ENCODE assay signal across 32 cellular contexts in genomic region chr11:106520146-106520912, GRCh38.
"Had no signal": no experiment of that assay in that cellular context is flagged by ENCODE, and none has a peak within 500 bp of the region (broad histone marks: within the 10 kb centered on the region; RNA-seq: fewer than 3 reads in every experiment).

No MANE protein-coding gene starts in this region.

- H3K9me3 ChIP-seq: lower lobe of right lung, pancreas, prostate gland, sigmoid colon, thyroid gland, upper lobe of left lung, vagina had no signal

- H3K27me3 Mint-ChIP-seq: activated CD4-positive, alpha-beta memory T cell treated with anti-CD3 and anti-CD28 coated beads for 36 hours; activated CD4-positive, alpha-beta T cell treated with anti-CD3 and anti-CD28 coated beads, Interleukin-2, amount 10 ng/mL, durations not matched to agents 24 days and 14 days; activated naive CD4-positive, alpha-beta T cell treated with anti-CD3 and anti-CD28 coated beads, Interleukin-2, amount 10 ng/mL, durations not matched to agents 7 days and 5 days; activated naive CD8-positive, alpha-beta T cell treated with anti-CD3 and anti-CD28 coated beads, Interleukin-2, amount 10 ng/mL, durations not matched to agents 7 days and 5 days; activated T-cell treated with anti-CD3 and anti-CD28 coated beads, Interleukin-2, amount 50 U/mL, for 24 hours; effector memory CD8-positive, alpha-beta T cell; stimulated activated naive CD8-positive, alpha-beta T cell treated with anti-CD3 and anti-CD28 coated beads, Interleukin-15, amount 100 ng/mL, for 72 hours; T-helper 17 cell had no signal

- H3K27ac ChIP-seq: brain microvascular endothelial cell, foreskin keratinocyte, left lung, lower lobe of right lung, pancreas, prostate gland, sigmoid colon, thyroid gland, upper lobe of left lung, vagina, WERI-Rb-1 had no signal

- H3K4me3 ChIP-seq: left lung, lower lobe of right lung, mucosa of descending colon, pancreas, prostate gland, sigmoid colon, thyroid gland, upper lobe of left lung, vagina had no signal

- H3K9me3 Mint-ChIP-seq: activated CD4-positive, alpha-beta T cell treated with anti-CD3 and anti-CD28 coated beads, Interleukin-2, amount 10 ng/mL, durations not matched to agents 24 days and 14 days; nephron progenitor cell had no signal

- H3K4me1 Mint-ChIP-seq: activated CD4-positive, alpha-beta T cell treated with anti-CD3 and anti-CD28 coated beads, Interleukin-2, amount 10 ng/mL, durations not matched to agents 24 days and 14 days; activated naive CD4-positive, alpha-beta T cell treated with anti-CD3 and anti-CD28 coated beads, Interleukin-2, amount 10 ng/mL, durations not matched to agents 7 days and 5 days; activated naive CD8-positive, alpha-beta T cell treated with anti-CD3 and anti-CD28 coated beads, Interleukin-2, amount 10 ng/mL, durations not matched to agents 7 days and 5 days; nephron progenitor cell; stimulated activated effector memory CD8-positive, alpha-beta T cell treated with anti-CD3 and anti-CD28 coated beads, Interleukin-12 subunit alpha, Interleukin-12 subunit beta, amount 100 ng/mL, for 72 hours; stimulated activated naive CD8-positive, alpha-beta T cell treated with anti-CD3 and anti-CD28 coated beads, Interleukin-15, amount 100 ng/mL, for 72 hours; T-helper 17 cell had no signal

- H3K27me3 ChIP-seq: brain microvascular endothelial cell, left lung, pancreas, sigmoid colon, thyroid gland, upper lobe of left lung, vagina had no signal

- H3K4me1 ChIP-seq: foreskin keratinocyte, left lung, lower lobe of right lung, pancreas, prostate gland, sigmoid colon, thyroid gland, upper lobe of left lung, vagina had no signal

- H3K27ac Mint-ChIP-seq: activated CD4-positive, alpha-beta memory T cell treated with anti-CD3 and anti-CD28 coated beads for 36 hours; activated CD4-positive, alpha-beta T cell treated with anti-CD3 and anti-CD28 coated beads, Interleukin-2, amount 10 ng/mL, durations not matched to agents 24 days and 14 days; activated naive CD4-positive, alpha-beta T cell treated with anti-CD3 and anti-CD28 coated beads, Interleukin-2, amount 10 ng/mL, durations not matched to agents 7 days and 5 days; activated naive CD8-positive, alpha-beta T cell treated with anti-CD3 and anti-CD28 coated beads, Interleukin-2, amount 10 ng/mL, durations not matched to agents 7 days and 5 days; activated T-cell treated with anti-CD3 and anti-CD28 coated beads, Interleukin-2, amount 50 U/mL, for 24 hours; effector memory CD8-positive, alpha-beta T cell; nephron progenitor cell; stimulated activated effector memory CD8-positive, alpha-beta T cell treated with anti-CD3 and anti-CD28 coated beads, Interleukin-12 subunit alpha, Interleukin-12 subunit beta, amount 100 ng/mL, for 72 hours; stimulated activated naive CD8-positive, alpha-beta T cell treated with anti-CD3 and anti-CD28 coated beads, Interleukin-15, amount 100 ng/mL, for 72 hours; T-helper 17 cell had no signal

- H3K36me3 Mint-ChIP-seq: activated CD4-positive, alpha-beta memory T cell treated with anti-CD3 and anti-CD28 coated beads for 36 hours; activated naive CD4-positive, alpha-beta T cell treated with anti-CD3 and anti-CD28 coated beads, Interleukin-2, amount 10 ng/mL, durations not matched to agents 7 days and 5 days; activated naive CD8-positive, alpha-beta T cell treated with anti-CD3 and anti-CD28 coated beads, Interleukin-2, amount 10 ng/mL, durations not matched to agents 7 days and 5 days; stimulated activated effector memory CD8-positive, alpha-beta T cell treated with anti-CD3 and anti-CD28 coated beads, Interleukin-12 subunit alpha, Interleukin-12 subunit beta, amount 100 ng/mL, for 72 hours had no signal

- H3K4me3 Mint-ChIP-seq: activated CD4-positive, alpha-beta memory T cell treated with anti-CD3 and anti-CD28 coated beads for 36 hours; activated CD4-positive, alpha-beta T cell treated with anti-CD3 and anti-CD28 coated beads, Interleukin-2, amount 10 ng/mL, durations not matched to agents 24 days and 14 days; activated naive CD4-positive, alpha-beta T cell treated with anti-CD3 and anti-CD28 coated beads, Interleukin-2, amount 10 ng/mL, durations not matched to agents 7 days and 5 days; activated naive CD8-positive, alpha-beta T cell treated with anti-CD3 and anti-CD28 coated beads, Interleukin-2, amount 10 ng/mL, durations not matched to agents 7 days and 5 days; activated T-cell treated with anti-CD3 and anti-CD28 coated beads, Interleukin-2, amount 50 U/mL, for 24 hours; effector memory CD8-positive, alpha-beta T cell; nephron progenitor cell; stimulated activated effector memory CD8-positive, alpha-beta T cell treated with anti-CD3 and anti-CD28 coated beads, Interleukin-12 subunit alpha, Interleukin-12 subunit beta, amount 100 ng/mL, for 72 hours; stimulated activated naive CD8-positive, alpha-beta T cell treated with anti-CD3 and anti-CD28 coated beads, Interleukin-15, amount 100 ng/mL, for 72 hours; T-helper 17 cell had no signal

- DNase-seq: activated CD4-positive, alpha-beta memory T cell treated with anti-CD3 and anti-CD28 coated beads for 36 hours; activated CD4-positive, alpha-beta T cell treated with anti-CD3 and anti-CD28 coated beads, Interleukin-2, amount 10 ng/mL, durations not matched to agents 24 days and 14 days; activated CD8-positive, alpha-beta memory T cell treated with anti-CD3 and anti-CD28 coated beads, Interleukin-2, amount 50 U/mL, for 48 hours; activated gamma-delta T cell; activated naive CD4-positive, alpha-beta T cell treated with anti-CD3 and anti-CD28 coated beads, Interleukin-2, amount 10 ng/mL, durations not matched to agents 7 days and 5 days; activated naive CD8-positive, alpha-beta T cell treated with anti-CD3 and anti-CD28 coated beads, Interleukin-2, amount 10 ng/mL, durations not matched to agents 7 days and 5 days; activated T-cell treated with anti-CD3 and anti-CD28 coated beads, Interleukin-2, amount 50 U/mL, for 24 hours; amniotic stem cell; brain microvascular endothelial cell; caudate nucleus; cortex of kidney; effector memory CD8-positive, alpha-beta T cell; foreskin keratinocyte; left lung; lower lobe of right lung; mesendoderm; mucosa of descending colon; nephron progenitor cell; pancreas; sigmoid colon; small intestine; stimulated activated CD4-positive, alpha-beta T cell treated with anti-CD3 and anti-CD28 coated beads, Interleukin-4, amount 100 ng/mL, for 24 hours; stimulated activated naive CD8-positive, alpha-beta T cell treated with anti-CD3 and anti-CD28 coated beads, Interleukin-15, amount 100 ng/mL, for 72 hours; T-helper 17 cell; T1000; thyroid gland; upper lobe of left lung; WERI-Rb-1 had no signal

- ATAC-seq: activated CD4-positive, CD25-positive, alpha-beta regulatory T cell treated with anti-CD3 and anti-CD28 coated beads, Interleukin-2, amount 50 U/mL, for 24 hours; effector memory CD8-positive, alpha-beta T cell; foreskin keratinocyte; left lung; lower lobe of right lung; mucosa of descending colon; pancreas; stimulated activated effector memory CD8-positive, alpha-beta T cell treated with anti-CD3 and anti-CD28 coated beads, Interleukin-12 subunit alpha, Interleukin-12 subunit beta, amount 100 ng/mL, for 72 hours; stimulated activated naive CD8-positive, alpha-beta T cell treated with anti-CD3 and anti-CD28 coated beads, Interleukin-15, amount 100 ng/mL, for 72 hours; T-helper 17 cell had no signal

- H3K36me3 ChIP-seq: brain microvascular endothelial cell, left lung, lower lobe of right lung, pancreas, prostate gland, sigmoid colon, thyroid gland, upper lobe of left lung, vagina, WERI-Rb-1 had no signal
